In genomic region chr7:87154166-87154565, GRCh38 we compare ENCODE assay signal across 9 cellular contexts. TPM values are rescaled to one million over a fixed set of nuclear protein-coding genes. Genes with fewer than 3 reads are reported as not detected.
A peak's percentile ranks its signal among the peaks of the same experiment; 100 is the strongest.
DNase-seq lines count a peak whose midpoint lies in the region; ATAC-seq and TF ChIP-seq lines count a peak whose summit lies in the region.
"Had no signal": no experiment of that assay in that cellular context is flagged by ENCODE, and none has a peak within 500 bp of the region (broad histone marks: within the 10 kb centered on the region; RNA-seq: fewer than 3 reads in every experiment).

No MANE protein-coding gene starts in this region.

- peak overlapping the region; percentile 88 to 98 (median 95) for H3K4me3 Mint-ChIP-seq in CD8-positive, alpha-beta memory T cell
- H3K4me3 Mint-ChIP-seq in osteocyte (ENCODE audit: unreplicated experiment) = peak overlapping the region; percentile 98

- 0 out of 2 replicates have a peak, but pooled peaks cover 10% of the 10 kb centered on the region for H3F3A ChIP-seq in MM.1S (ENCODE audit: insufficient read depth, low read length)

- no peaks in the 10 kb centered on the region for H3K9me2 ChIP-seq in MM.1S (replicated peaks; ENCODE audit: insufficient read depth, low read length)

- TF ChIP-seq CTCF in MM.1S (IDR thresholded peaks at IDR 0.05; ENCODE audit: low read length) (no peak), osteocyte (IDR thresholded peaks at IDR 0.05) (no peak)

- H3K9me3 Mint-ChIP-seq in CD8-positive, alpha-beta memory T cell = no peaks in the 10 kb centered on the region
- no peaks in the 10 kb centered on the region for H3K9me3 Mint-ChIP-seq in osteocyte (ENCODE audit: unreplicated experiment)

- no peaks in the 10 kb centered on the region for H3K27me3 ChIP-seq in CD8-positive, alpha-beta memory T cell (ENCODE audit: insufficient read depth, low read length, poor library complexity, severe bottlenecking)
- no peaks in the 10 kb centered on the region for H3K27me3 ChIP-seq in MM.1S (replicated peaks; ENCODE audit: insufficient read depth, low read length)
- H3K27me3 ChIP-seq in ectodermal cell (ENCODE audit: control insufficient read depth, insufficient read depth, low read length, poor library complexity, severe bottlenecking) = no peaks in the 10 kb centered on the region

- H3K36me3 Mint-ChIP-seq in CD8-positive, alpha-beta memory T cell = peaks cover 0 to 35% (median 1%) of the 10 kb centered on the region in 3 donors
- peaks cover 3% of the 10 kb centered on the region for H3K36me3 Mint-ChIP-seq in osteocyte (ENCODE audit: unreplicated experiment)

- peaks cover 42% of the 10 kb centered on the region for H3K4me1 ChIP-seq in CD8-positive, alpha-beta memory T cell (ENCODE audit: insufficient read depth, low read length)
- H3K4me1 ChIP-seq in MM.1S (ENCODE audit: low read length) (peaks cover 17% of the 10 kb centered on the region; the same call in 1 of the 2 replicates), ectodermal cell (ENCODE audit: control insufficient read depth, insufficient read depth, low read length) (peaks cover 10% of the 10 kb centered on the region)

- H3K27ac Mint-ChIP-seq in CD8-positive, alpha-beta memory T cell = peak overlapping the region in 7 of 8 donors; percentile 24 to 97 (median 59)
- H3K27ac Mint-ChIP-seq in osteocyte (ENCODE audit: unreplicated experiment) = peak overlapping the region; percentile 100

- H3K9me3 ChIP-seq in CD8-positive, alpha-beta memory T cell (ENCODE audit: low read length) = no peaks in the 10 kb centered on the region
- H3K9me3 ChIP-seq in MM.1S (replicated peaks; ENCODE audit: insufficient read depth, low read length) = no peaks in the 10 kb centered on the region
- H3K9me3 ChIP-seq in ectodermal cell (ENCODE audit: control insufficient read depth, low read length) = no peaks in the 10 kb centered on the region

- ATAC-seq in GM21723 (IDR thresholded peaks at IDR 0.05; ENCODE audit: unreplicated experiment) = no peak
- ATAC-seq: sciatic nerve had no signal

- DNase-seq in CD8-positive, alpha-beta memory T cell = no peak
- DNase-seq in MM.1S (no peak), osteocyte (ENCODE audit: extremely low spot score, unreplicated experiment) (no peak), kidney glomerular epithelial cell (lab: John Stamatoyannopoulos, UW) (no peak), A172 (ENCODE audit: low spot score) (no peak), SIG-M5 (lab: John Stamatoyannopoulos, UW) (no peak)

- H3K79me2 ChIP-seq in MM.1S (ENCODE audit: low read length) = peaks cover 64% of the 10 kb centered on the region

- 72 to 74% methylated on average over 2 of the region's 2 CpGs for WGBS in ectodermal cell, 2 experiments

- peaks cover 56 to 69% (median 65%) of the 10 kb centered on the region in 3 donors for H3K4me1 Mint-ChIP-seq in CD8-positive, alpha-beta memory T cell
- peaks cover 44% of the 10 kb centered on the region for H3K4me1 Mint-ChIP-seq in osteocyte (ENCODE audit: unreplicated experiment)

- no peak overlapping the region for H3K4me3 ChIP-seq in CD8-positive, alpha-beta memory T cell (ENCODE audit: low read length)
- H3K4me3 ChIP-seq in MM.1S (ENCODE audit: low read length) (peak overlapping the region; percentile 66), ectodermal cell (ENCODE audit: insufficient read depth, low read depth, low read length) (peak overlapping the region; percentile 69)

- H3K36me3 ChIP-seq in CD8-positive, alpha-beta memory T cell (ENCODE audit: insufficient read depth, low read length) = no peaks in the 10 kb centered on the region
- no peaks in the 10 kb centered on the region for H3K36me3 ChIP-seq in MM.1S (replicated peaks; ENCODE audit: insufficient read depth, low read length)
- H3K36me3 ChIP-seq in ectodermal cell (ENCODE audit: control insufficient read depth, insufficient read depth, low read length) = no peaks in the 10 kb centered on the region

- POLR2A ChIA-PET in CD8-positive, alpha-beta memory T cell (lab: Charles Lee) = interaction anchor here (1.6 to 4.0 kb wide), 4 partner anchors 29 to 66 kb away, joined by 8 to 69 read pairs (median 11); partner anchors contain the start of gene TMEM243

- no peak overlapping the region for H3K27ac ChIP-seq in CD8-positive, alpha-beta memory T cell (ENCODE audit: low read depth, low read length)
- no peak overlapping the region for H3K27ac ChIP-seq in MM.1S (ENCODE audit: low read length)
- no peak overlapping the region for H3K27ac ChIP-seq in ectodermal cell (ENCODE audit: insufficient read depth, low read depth, low read length, poor library complexity, severe bottlenecking)

- H3K4me2 ChIP-seq in MM.1S (ENCODE audit: low read depth, low read length) = peak overlapping the region; percentile 92

- CTCF ChIA-PET in CD8-positive, alpha-beta memory T cell (lab: Charles Lee) = interaction anchor here (1.0 to 3.1 kb wide), 5 partner anchors 13 to 262 kb away, joined by 3 to 19 read pairs (median 6); partner anchors contain the start of gene TMEM243

- H2AFZ ChIP-seq in MM.1S (ENCODE audit: low read length) = no peak overlapping the region

- H4K20me1 ChIP-seq in MM.1S (ENCODE audit: insufficient read depth, low read length) = peaks cover 11% of the 10 kb centered on the region; the same call in 1 of the 2 replicates

- peak overlapping the region; percentile 77; the same call in 1 of the 2 replicates for H3K9ac ChIP-seq in MM.1S (ENCODE audit: low read length)

- H3K27me3 Mint-ChIP-seq in CD8-positive, alpha-beta memory T cell = peaks cover 0 to 4% of the 10 kb centered on the region in 2 donors
- H3K27me3 Mint-ChIP-seq in osteocyte (ENCODE audit: unreplicated experiment) = no peaks in the 10 kb centered on the region

RNA-seq across cellular contexts. Expression of gene DMTF1, which starts 1.9 kb away (rescaled TPM):
- total RNA-seq in CD8-positive, alpha-beta memory T cell = 10 to 100 TPM; 68.2 to 69.0 TPM
- polyA plus RNA-seq in CD8-positive, alpha-beta memory T cell = 33.5 TPM
- 116 TPM for polyA plus RNA-seq in ectodermal cell (2013, experiment 1 of 4)
- 125 TPM for polyA plus RNA-seq in ectodermal cell (2013, experiment 2 of 4)
- 111 TPM for polyA plus RNA-seq in ectodermal cell (2013, experiment 3 of 4)
- polyA plus RNA-seq in ectodermal cell (2013, experiment 4 of 4) = 110 TPM
- 74.7 and 82.9 TPM in 2 replicates for total RNA-seq in osteocyte
- total RNA-seq in A172 (2014; rRNA removed; shearing (Covaris generic)) = 47.0 TPM in 2 replicates
